ENCODE assay signal across 37 cellular contexts in the genomic region with DNA sequence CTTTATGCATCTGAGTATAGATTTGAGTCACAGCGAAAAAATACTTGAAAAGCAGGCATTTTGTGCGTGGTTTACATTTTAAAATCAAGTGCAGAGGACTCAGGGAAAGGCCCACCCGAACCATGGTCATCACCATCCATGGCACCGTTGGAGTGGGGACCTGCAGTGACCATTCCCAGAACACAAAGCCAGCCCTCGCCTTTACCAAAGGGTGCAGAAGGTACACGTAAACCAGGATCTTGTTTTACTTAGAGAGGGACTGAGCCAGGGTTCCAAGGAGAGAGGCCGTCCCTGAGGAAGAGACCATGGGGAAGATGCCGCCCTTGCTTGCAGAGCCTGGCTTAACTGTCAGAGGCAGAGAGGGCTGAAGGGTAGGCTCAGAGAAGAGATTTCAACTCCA. TPM values are rescaled to one million over a fixed set of nuclear protein-coding genes. Genes with fewer than 3 reads are reported as not detected.
"Had no signal": no experiment of that assay in that cellular context is flagged by ENCODE, and none has a peak within 500 bp of the region (broad histone marks: within the 10 kb centered on the region; RNA-seq: fewer than 3 reads in every experiment).

No MANE protein-coding gene starts in this region.

- H3K27me3 ChIP-seq: ascending aorta, cardiac muscle cell had no signal

- H3K27ac Mint-ChIP-seq: activated B cell treated with CpG ODN at 0.5 μM for 24 hours; activated CD4-positive, alpha-beta memory T cell treated with anti-CD3 and anti-CD28 coated beads for 36 hours; activated CD4-positive, alpha-beta T cell treated with anti-CD3 and anti-CD28 coated beads, Interleukin-2, amount 10 ng/mL, durations not matched to agents 24 days and 14 days; activated CD8-positive, alpha-beta T cell treated with anti-CD3 and anti-CD28 coated beads for 36 hours; activated naive CD4-positive, alpha-beta T cell treated with anti-CD3 and anti-CD28 coated beads for 36 hours; activated naive CD4-positive, alpha-beta T cell treated with anti-CD3 and anti-CD28 coated beads, Interleukin-2, amount 50 U/mL, for 72 hours; activated naive CD8-positive, alpha-beta T cell treated with anti-CD3 and anti-CD28 coated beads for 36 hours; activated T-cell treated with anti-CD3 and anti-CD28 coated beads, Interleukin-2, amount 50 U/mL, for 72 hours; activated T-helper 1 cell treated with anti-CD3 and anti-CD28 coated beads, Interleukin-12 subunit alpha, Interleukin-12 subunit beta, Interleukin-2, Interleukin-4 antibody, amounts not matched to agents 30 ng/mL and 10 ng/mL and 1 ng/mL, durations not matched to agents 14 hours and 24 hours and 36 hours; activated T-helper 17 cell treated with anti-CD3 and anti-CD28 coated beads, Interleukin-2, amount 50 U/mL, for 72 hours; brain; T-helper 1 cell treated with Interleukin-12 subunit alpha and Interleukin-12 subunit beta and Interleukin-4 antibody, amounts not matched to agents 30 μg/mL and 1 μg/mL, for 36 hours; T-helper 2 cell treated with Interferon-gamma antibody and Interleukin-4, amounts not matched to agents 5 μg/mL and 100 μg/mL, for 36 hours had no signal

- ATAC-seq: activated CD8-positive, alpha-beta T cell treated with anti-CD3 and anti-CD28 coated beads for 36 hours; activated naive CD4-positive, alpha-beta T cell treated with anti-CD3 and anti-CD28 coated beads, Interleukin-2, amount 50 U/mL, for 72 hours; activated T-cell treated with anti-CD3 and anti-CD28 coated beads, Interleukin-2, amount 50 U/mL, for 4 hours; activated T-cell treated with anti-CD3 and anti-CD28 coated beads, Interleukin-2, amount 50 U/mL, for 72 hours; activated T-helper 17 cell treated with anti-CD3 and anti-CD28 coated beads, Interleukin-2, amount 50 U/mL, for 72 hours had no signal

- H3K36me3 Mint-ChIP-seq: activated CD4-positive, alpha-beta memory T cell treated with anti-CD3 and anti-CD28 coated beads for 36 hours; activated naive CD4-positive, alpha-beta T cell treated with anti-CD3 and anti-CD28 coated beads, Interleukin-2, amount 50 U/mL, for 72 hours; activated naive CD8-positive, alpha-beta T cell treated with anti-CD3 and anti-CD28 coated beads for 36 hours had no signal

- H3K4me1 Mint-ChIP-seq: activated B cell treated with CpG ODN at 0.5 μM for 24 hours; activated CD4-positive, alpha-beta T cell treated with anti-CD3 and anti-CD28 coated beads, Interleukin-2, amount 10 ng/mL, durations not matched to agents 24 days and 14 days; activated naive CD8-positive, alpha-beta T cell treated with anti-CD3 and anti-CD28 coated beads for 36 hours; activated T-helper 17 cell treated with anti-CD3 and anti-CD28 coated beads, Interleukin-2, amount 50 U/mL, for 72 hours had no signal

- H3K9me3 Mint-ChIP-seq: activated B cell treated with CpG ODN at 0.5 μM for 24 hours; activated CD4-positive, alpha-beta memory T cell treated with anti-CD3 and anti-CD28 coated beads for 36 hours; activated CD4-positive, alpha-beta T cell treated with anti-CD3 and anti-CD28 coated beads, Interleukin-2, amount 10 ng/mL, durations not matched to agents 24 days and 14 days; activated CD8-positive, alpha-beta T cell treated with anti-CD3 and anti-CD28 coated beads for 36 hours; activated naive CD4-positive, alpha-beta T cell treated with anti-CD3 and anti-CD28 coated beads for 36 hours; activated naive CD4-positive, alpha-beta T cell treated with anti-CD3 and anti-CD28 coated beads, Interleukin-2, amount 50 U/mL, for 72 hours; activated naive CD8-positive, alpha-beta T cell treated with anti-CD3 and anti-CD28 coated beads for 36 hours; activated T-cell treated with anti-CD3 and anti-CD28 coated beads, Interleukin-2, amount 50 U/mL, for 4 hours; activated T-cell treated with anti-CD3 and anti-CD28 coated beads, Interleukin-2, amount 50 U/mL, for 72 hours; activated T-helper 1 cell treated with anti-CD3 and anti-CD28 coated beads, Interleukin-12 subunit alpha, Interleukin-12 subunit beta, Interleukin-2, Interleukin-4 antibody, amounts not matched to agents 30 ng/mL and 10 ng/mL and 1 ng/mL, durations not matched to agents 14 hours and 24 hours and 36 hours; activated T-helper 17 cell treated with anti-CD3 and anti-CD28 coated beads, Interleukin-2, amount 50 U/mL, for 72 hours; T-helper 1 cell treated with Interleukin-12 subunit alpha and Interleukin-12 subunit beta and Interleukin-4 antibody, amounts not matched to agents 30 μg/mL and 1 μg/mL, for 36 hours; T-helper 2 cell treated with Interferon-gamma antibody and Interleukin-4, amounts not matched to agents 5 μg/mL and 100 μg/mL, for 36 hours had no signal

- H3K36me3 ChIP-seq: adrenal gland, ascending aorta, cardiac muscle cell had no signal

- H3K4me1 ChIP-seq: adrenal gland, ascending aorta had no signal

- H3K4me3 Mint-ChIP-seq: activated B cell treated with CpG ODN at 0.5 μM for 24 hours; activated CD4-positive, alpha-beta memory T cell treated with anti-CD3 and anti-CD28 coated beads for 36 hours; activated CD4-positive, alpha-beta T cell treated with anti-CD3 and anti-CD28 coated beads, Interleukin-2, amount 10 ng/mL, durations not matched to agents 24 days and 14 days; activated CD8-positive, alpha-beta T cell treated with anti-CD3 and anti-CD28 coated beads for 36 hours; activated naive CD4-positive, alpha-beta T cell treated with anti-CD3 and anti-CD28 coated beads for 36 hours; activated naive CD8-positive, alpha-beta T cell treated with anti-CD3 and anti-CD28 coated beads for 36 hours; activated T-cell treated with anti-CD3 and anti-CD28 coated beads, Interleukin-2, amount 50 U/mL, for 4 hours; activated T-cell treated with anti-CD3 and anti-CD28 coated beads, Interleukin-2, amount 50 U/mL, for 72 hours; activated T-helper 1 cell treated with anti-CD3 and anti-CD28 coated beads, Interleukin-12 subunit alpha, Interleukin-12 subunit beta, Interleukin-2, Interleukin-4 antibody, amounts not matched to agents 30 ng/mL and 10 ng/mL and 1 ng/mL, durations not matched to agents 14 hours and 24 hours and 36 hours; activated T-helper 17 cell treated with anti-CD3 and anti-CD28 coated beads, Interleukin-2, amount 50 U/mL, for 72 hours; brain; T-helper 1 cell treated with Interleukin-12 subunit alpha and Interleukin-12 subunit beta and Interleukin-4 antibody, amounts not matched to agents 30 μg/mL and 1 μg/mL, for 36 hours; T-helper 2 cell treated with Interferon-gamma antibody and Interleukin-4, amounts not matched to agents 5 μg/mL and 100 μg/mL, for 36 hours had no signal

- H3K9me3 ChIP-seq: adrenal gland, ascending aorta had no signal

- H3K27ac ChIP-seq: adrenal gland, ascending aorta, cardiac muscle cell, VCaP had no signal

- H3K4me3 ChIP-seq: adrenal gland, ascending aorta, cardiac muscle cell had no signal

- DNase-seq: activated B cell treated with CpG ODN at 0.5 μM for 24 hours; activated CD4-positive, alpha-beta memory T cell treated with anti-CD3 and anti-CD28 coated beads for 36 hours; activated CD4-positive, alpha-beta T cell treated with anti-CD3 and anti-CD28 coated beads for 4 hours; activated CD4-positive, alpha-beta T cell treated with anti-CD3 and anti-CD28 coated beads, Interleukin-2, amount 10 ng/mL, durations not matched to agents 24 days and 14 days; activated CD4-positive, alpha-beta T cell treated with anti-CD3 and anti-CD28 coated beads, Interleukin-2, amount 50 U/mL, for 1 hour; activated CD4-positive, alpha-beta T cell treated with anti-CD3 and anti-CD28 coated beads, Interleukin-2, amount 50 U/mL, for 4 hours; activated CD4-positive, CD25-positive, alpha-beta regulatory T cell treated with anti-CD3 and anti-CD28 coated beads, Interleukin-2, amount 50 U/mL, for 72 hours; activated CD8-positive, alpha-beta memory T cell treated with anti-CD3 and anti-CD28 coated beads, Interleukin-2, amount 50 U/mL, for 4 hours; activated CD8-positive, alpha-beta T cell treated with anti-CD3 and anti-CD28 coated beads for 36 hours; activated effector memory CD4-positive, alpha-beta T cell treated with anti-CD3 and anti-CD28 coated beads, Interleukin-2, amount 50 U/mL, for 16 hours; activated gamma-delta T cell treated with Interleukin-2 at 50 U/mL for 16 hours; activated naive CD4-positive, alpha-beta T cell; activated naive CD4-positive, alpha-beta T cell treated with anti-CD3 and anti-CD28 coated beads for 36 hours; activated naive CD4-positive, alpha-beta T cell treated with anti-CD3 and anti-CD28 coated beads, Interleukin-2, amount 50 U/mL, for 16 hours; activated naive CD8-positive, alpha-beta T cell treated with anti-CD3 and anti-CD28 coated beads for 36 hours; activated T-cell treated with anti-CD3 and anti-CD28 coated beads for 4 hours; activated T-cell treated with anti-CD3 and anti-CD28 coated beads, Interleukin-2, amount 50 U/mL, for 1 hour; activated T-cell treated with anti-CD3 and anti-CD28 coated beads, Interleukin-2, amount 50 U/mL, for 4 hours; activated T-cell treated with anti-CD3 and anti-CD28 coated beads, Interleukin-2, amount 50 U/mL, for 72 hours; adrenal gland; amniotic stem cell; anterior cingulate cortex; central memory CD4-positive, alpha-beta T cell; T-helper 1 cell; T-helper 2 cell; T-helper 9 cell had no signal

RNA-seq across cellular contexts. Expression of a gene that starts 12.0 kb away (rescaled TPM):
- total RNA-seq: activated B cell treated with CpG ODN at 0.5 μM for 24 hours; activated CD4-positive, alpha-beta memory T cell treated with anti-CD3 and anti-CD28 coated beads for 36 hours; activated CD4-positive, alpha-beta T cell treated with anti-CD3 and anti-CD28 coated beads, Interleukin-2, amount 10 ng/mL, durations not matched to agents 24 days and 14 days; activated CD8-positive, alpha-beta memory T cell treated with anti-CD3 and anti-CD28 coated beads for 36 hours; activated CD8-positive, alpha-beta T cell treated with anti-CD3 and anti-CD28 coated beads for 36 hours; activated naive CD4-positive, alpha-beta T cell treated with anti-CD3 and anti-CD28 coated beads for 36 hours; activated naive CD4-positive, alpha-beta T cell treated with anti-CD3 and anti-CD28 coated beads, Interleukin-2, amount 50 U/mL, for 72 hours; activated naive CD8-positive, alpha-beta T cell treated with anti-CD3 and anti-CD28 coated beads for 36 hours; activated T-cell treated with anti-CD3 and anti-CD28 coated beads, Interleukin-2, amount 50 U/mL, for 4 hours; activated T-cell treated with anti-CD3 and anti-CD28 coated beads, Interleukin-2, amount 50 U/mL, for 72 hours; activated T-helper 1 cell treated with anti-CD3 and anti-CD28 coated beads, Interleukin-12 subunit alpha, Interleukin-12 subunit beta, Interleukin-2, Interleukin-4 antibody, amounts not matched to agents 30 ng/mL and 10 ng/mL and 1 ng/mL, durations not matched to agents 14 hours and 24 hours and 36 hours; activated T-helper 17 cell treated with anti-CD3 and anti-CD28 coated beads, Interleukin-2, amount 50 U/mL, for 72 hours; adrenal gland; ascending aorta; bronchial epithelial cell had no signal
- polyA plus RNA-seq: adrenal gland, cardiac muscle cell had no signal
